In genomic region chr7:82348251-82348650, GRCh38 we compare ENCODE assay signal across 21 cellular contexts.
DNase-seq lines count a peak whose midpoint lies in the region; TF ChIP-seq lines count a peak whose summit lies in the region.
"Had no signal": no experiment of that assay in that cellular context is flagged by ENCODE, and none has a peak within 500 bp of the region (broad histone marks: within the 10 kb centered on the region; RNA-seq: fewer than 3 reads in every experiment).

No MANE protein-coding gene starts in this region.

- H4K20me1 ChIP-seq in Karpas-422 (ENCODE audit: insufficient read depth, low read depth, low read length) = no peaks in the 10 kb centered on the region

- no peak overlapping the region for H3K4me2 ChIP-seq in Karpas-422 (ENCODE audit: low read depth, low read length, poor library complexity, severe bottlenecking)
- H3K4me2 ChIP-seq: A549 had no signal

- H2AFZ ChIP-seq in Karpas-422 (ENCODE audit: low read length) = no peak overlapping the region
- H2AFZ ChIP-seq: parathyroid adenoma had no signal

- no peak overlapping the region for H3K4me3 ChIP-seq in A673 (ENCODE audit: low read depth, low read length, poor library complexity, severe bottlenecking)
- no peak overlapping the region for H3K4me3 ChIP-seq in Karpas-422 (ENCODE audit: low read length)
- H3K4me3 ChIP-seq in prostate gland = no peak overlapping the region
- H3K4me3 ChIP-seq: A549, right lobe of liver, stomach, tibial artery had no signal

- H3K9ac ChIP-seq in Karpas-422 (ENCODE audit: low read length) = no peak overlapping the region
- H3K9ac ChIP-seq: parathyroid adenoma had no signal

- H3K9me3 ChIP-seq in A673 (ENCODE audit: low read depth, low read length, poor library complexity, severe bottlenecking) (no peaks in the 10 kb centered on the region), Karpas-422 (ENCODE audit: low read length) (peaks cover 19% of the 10 kb centered on the region), prostate gland (no peaks in the 10 kb centered on the region)
- H3K9me3 ChIP-seq: A549, right lobe of liver, stomach, tibial artery had no signal

- BruUV-seq in A673 (replicated peaks; lab: Mats Ljungman, UMichigan) = no TSS peak

- CTCF ChIA-PET in A673 (lab: Charles Lee) = no interaction called here

- TF ChIP-seq CTCF in A673 (conservative IDR thresholded peaks at IDR 0.05; ENCODE audit: low read depth, low read length) (no peak), prostate gland (IDR thresholded peaks at IDR 0.05) (no peak)

- POLR2A ChIA-PET in A673 (lab: Charles Lee; ENCODE audit: low non-redundant PET) = no interaction called here

- 54% methylated on average over 5 of the region's 5 CpGs for WGBS in prostate gland

- no peaks in the 10 kb centered on the region for H3K9me2 ChIP-seq in Karpas-422 (replicated peaks; ENCODE audit: insufficient read depth, low read length)

- no peaks in the 10 kb centered on the region for H3K36me3 ChIP-seq in A673 (ENCODE audit: insufficient read depth, low read length, poor library complexity, severe bottlenecking)
- H3K36me3 ChIP-seq in Karpas-422 (ENCODE audit: insufficient read depth, low read length) = no peaks in the 10 kb centered on the region
- no peaks in the 10 kb centered on the region for H3K36me3 ChIP-seq in prostate gland
- H3K36me3 ChIP-seq: right lobe of liver, stomach had no signal

- H3K27ac ChIP-seq in A673 (ENCODE audit: low read depth, low read length, poor library complexity, severe bottlenecking) (peak overlapping the region; percentile 1), Karpas-422 (ENCODE audit: low read length) (no peak overlapping the region), prostate gland (no peak overlapping the region)
- H3K27ac ChIP-seq: A549, parathyroid adenoma, right lobe of liver, stomach, tibial artery had no signal

- H3K4me1 ChIP-seq in A673 (ENCODE audit: insufficient read depth, low read length, poor library complexity, severe bottlenecking) = peaks cover 28% of the 10 kb centered on the region
- no peaks in the 10 kb centered on the region for H3K4me1 ChIP-seq in Karpas-422 (ENCODE audit: low read length)
- H3K4me1 ChIP-seq in prostate gland (replicated peaks) = no peaks in the 10 kb centered on the region
- H3K4me1 ChIP-seq: A549, parathyroid adenoma, right lobe of liver, stomach, tibial artery had no signal

- no peak for TF ChIP-seq POLR2A in prostate gland (IDR thresholded peaks at IDR 0.05)

- no peaks in the 10 kb centered on the region for H3K79me2 ChIP-seq in Karpas-422 (ENCODE audit: low read length)
- H3K79me2 ChIP-seq: parathyroid adenoma had no signal

- H3K27me3 ChIP-seq in A673 (replicated peaks; ENCODE audit: insufficient read depth, low read depth, low read length, poor library complexity) (no peaks in the 10 kb centered on the region), Karpas-422 (ENCODE audit: low read length) (no peaks in the 10 kb centered on the region), prostate gland (replicated peaks; ENCODE audit: insufficient read depth) (no peaks in the 10 kb centered on the region)
- H3K27me3 ChIP-seq: right lobe of liver, stomach, tibial artery had no signal

- DNase-seq in A673 (ENCODE audit: low spot score) = no peak
- DNase-seq in NCI-H2171 (lab: John Stamatoyannopoulos, UW) = peak; percentile 31
- peak; percentile 19 for DNase-seq in astrocyte of the hippocampus (ENCODE audit: low read depth, low spot score)
- DNase-seq in iris pigment epithelial cell (ENCODE audit: low read depth) = peak; percentile 22
- DNase-seq in HPDE6-E6E7 (ENCODE audit: extremely low spot score) = no peak
- DNase-seq in DMS79 treated with DMSO at 0.1 percent for 48 hours (lab: John Stamatoyannopoulos, UW) = no peak
- DNase-seq in Karpas-422 = no peak
- no peak for DNase-seq in prostate gland (ENCODE audit: low spot score)
- DNase-seq: activated CD8-positive, alpha-beta T cell treated with anti-CD3 and anti-CD28 coated beads, Interleukin-2, amount 10 ng/mL, durations not matched to agents 7 days and 5 days; activated naive CD4-positive, alpha-beta T cell treated with anti-CD3 and anti-CD28 coated beads, Interleukin-2, amount 10 ng/mL, durations not matched to agents 7 days and 5 days; DMS53; immature natural killer cell; mesenchymal stem cell; NCI-H510A treated with DMSO at 0.1 percent for 48 hours; right lobe of liver; SHP77 treated with DMSO at 0.1 percent for 48 hours; stimulated activated CD4-positive, alpha-beta T cell treated with anti-CD3 and anti-CD28 coated beads, Interleukin-4, amount 100 ng/mL, for 1 hour; stomach; tibial artery had no signal

- intact Hi-C loops in A673 (cut with micrococcal nuclease; ENCODE audit: unreplicated experiment) (no loop called here), prostate gland (cut with DNase I) (no loop called here)

Comparison
In these comparisons a context has a peak if more than half of its experiments do, and no peak if none do; other contexts are left out.
1. DNase-seq: peak in NCI-H2171 (single experiment), astrocyte of the hippocampus (single experiment) and iris pigment epithelial cell (single experiment); none in A673 (single experiment), HPDE6-E6E7 (single experiment), DMS79 treated with DMSO at 0.1 percent for 48 hours (single experiment), Karpas-422 (single experiment) and prostate gland (single experiment).